17 cellular contexts compared by ENCODE assay signal in the genomic region with DNA sequence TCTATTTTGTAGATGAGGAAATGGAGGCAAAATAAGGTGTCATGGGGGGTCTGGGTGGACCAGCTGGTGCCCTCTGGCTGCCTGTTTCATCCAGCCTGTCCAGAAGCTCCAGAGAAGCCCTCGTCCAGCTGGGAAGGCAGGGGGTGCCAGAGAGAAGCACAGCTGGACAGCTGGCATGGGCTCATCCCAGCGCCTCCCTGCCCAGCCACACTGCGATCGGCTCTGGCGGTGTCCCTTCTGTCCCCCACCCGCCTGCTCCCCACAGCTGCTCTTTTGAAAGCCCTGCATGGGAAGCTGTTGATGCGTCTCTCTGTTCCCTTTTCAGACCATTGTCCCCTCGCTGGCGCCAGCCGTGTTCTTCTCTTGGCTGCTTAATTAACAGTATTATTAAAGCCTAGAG.
DNase-seq lines count a peak whose midpoint lies in the region; ATAC-seq lines count a peak whose summit lies in the region.
"Had no signal": no experiment of that assay in that cellular context is flagged by ENCODE, and none has a peak within 500 bp of the region (broad histone marks: within the 10 kb centered on the region; RNA-seq: fewer than 3 reads in every experiment).

No MANE protein-coding gene starts in this region.

- DNase-seq in AG20443 (ENCODE audit: low spot score) (peak; percentile 34), MV-4-11 (lab: John Stamatoyannopoulos, UW) (peak; percentile 14), myocyte (ENCODE audit: low read depth) (peak; percentile 23), DMS79 (lab: John Stamatoyannopoulos, UW) (no peak), NK-92 (lab: John Stamatoyannopoulos, UW; ENCODE audit: unreplicated experiment) (no peak)
- DNase-seq: activated T-cell treated with anti-CD3 and anti-CD28 coated beads, Interleukin-2, amount 50 U/mL, for 72 hours; CD4-positive, CD25-positive, alpha-beta regulatory T cell; central memory CD4-positive, alpha-beta T cell; glutamatergic neuron; NCI-H2171 treated with DMSO at 0.1 percent for 48 hours; Right ventricle myocardium superior; stimulated activated CD4-positive, alpha-beta T cell treated with anti-CD3 and anti-CD28 coated beads, Interleukin-15, amount 100 ng/mL, for 24 hours had no signal

- peak overlapping the region; percentile 74 for H3K27ac ChIP-seq in cingulate gyrus (ENCODE audit: low read depth, low read length)

- ATAC-seq in HG03342 (IDR thresholded peaks at IDR 0.05; ENCODE audit: unreplicated experiment) (no peak), GM21360 (IDR thresholded peaks at IDR 0.05; ENCODE audit: unreplicated experiment) (no peak)
- ATAC-seq: activated T-cell treated with anti-CD3 and anti-CD28 coated beads, Interleukin-2, amount 50 U/mL, for 72 hours; stimulated activated effector memory CD8-positive, alpha-beta T cell treated with anti-CD3 and anti-CD28 coated beads, Interleukin-12 subunit alpha, Interleukin-12 subunit beta, amount 100 ng/mL, for 72 hours; WTC11 had no signal

Comparison
In these comparisons a context has a peak if more than half of its experiments do, and no peak if none do; other contexts are left out.
1. DNase-seq: peak in AG20443 (single experiment), MV-4-11 (single experiment) and myocyte (single experiment); none in DMS79 (single experiment) and NK-92 (single experiment).